Comparison of ENCODE assay signal across 12 cellular contexts in genomic region chr14:22820731-22821130, GRCh38. TPM values are rescaled to one million over a fixed set of nuclear protein-coding genes. Genes with fewer than 3 reads are reported as not detected.
DNase-seq lines count a peak whose midpoint lies in the region; ATAC-seq, FAIRE-seq and TF ChIP-seq lines count a peak whose summit lies in the region.
"Had no signal": no experiment of that assay in that cellular context is flagged by ENCODE, and none has a peak within 500 bp of the region (broad histone marks: within the 10 kb centered on the region; RNA-seq: fewer than 3 reads in every experiment).

No MANE protein-coding gene starts in this region.

- DNase-seq in HepG2 (ENCODE audit: low spot score) (no peak), right lobe of liver (no peak), activated B cell treated with CpG ODN at 0.5 μM for 24 hours (no peak), kidney tubule cell (ENCODE audit: low spot score) (peak; percentile 71), upper lobe of right lung (peak; percentile 7), immature natural killer cell (no peak), C1 segment of cervical spinal cord (lab: John Stamatoyannopoulos, UW) (no peak)
- DNase-seq: activated CD8-positive, alpha-beta memory T cell treated with anti-CD3 and anti-CD28 coated beads, Interleukin-2, amount 50 U/mL, for 48 hours; activated naive CD4-positive, alpha-beta T cell treated with anti-CD3 and anti-CD28 coated beads, Interleukin-2, amount 50 U/mL, for 16 hours; stimulated activated CD4-positive, alpha-beta T cell treated with anti-CD3 and anti-CD28 coated beads, Interleukin-15, amount 100 ng/mL, for 24 hours had no signal

- BruUV-seq in HepG2 (replicated peaks; lab: Mats Ljungman, UMichigan), result no TSS peak

- no peaks in the 10 kb centered on the region for H3K79me2 ChIP-seq in HepG2 (ENCODE audit: insufficient read depth, low read length)

- no peak for TF ChIP-seq RAD21 in HepG2 (CRISPR knock-in tag; IDR thresholded peaks at IDR 0.05)

- H3K4me1 Mint-ChIP-seq in activated B cell treated with CpG ODN at 0.5 μM for 24 hours (peaks cover 68% of the 10 kb centered on the region), immature natural killer cell (peaks cover 9% of the 10 kb centered on the region in 2 donors)

- POLR2A ChIA-PET in HepG2 (lab: Yijun Ruan, JAX), result interaction anchor here (0.9 to 3.5 kb wide), 13 partner anchors 8 to 231 kb away, joined by 3 to 29 read pairs (median 6); partner anchors contain the start of genes ABHD4, DAD1, LRP10 and MMP14
- POLR2A ChIA-PET in activated B cell treated with CpG ODN at 0.5 μM for 24 hours (lab: Charles Lee), result interaction anchor here (0.6 to 5.1 kb wide), 6 partner anchors 8 to 108 kb away, joined by 3 to 73 read pairs (median 14); partner anchors contain the start of genes MRPL52, OXA1L and SLC7A7

- no peaks in the 10 kb centered on the region for H3K36me3 ChIP-seq in HepG2 (replicated peaks in 1 of 2; ENCODE audit: control insufficient read depth in 1 of 2, insufficient read depth in 2 of 2, low read length in 2 of 2)
- no peaks in the 10 kb centered on the region for H3K36me3 ChIP-seq in right lobe of liver
- H3K36me3 ChIP-seq in upper lobe of right lung, result no peaks in the 10 kb centered on the region

- H3K4me1 ChIP-seq in HepG2 (ENCODE audit: insufficient read depth, low read length) (peaks cover 72% of the 10 kb centered on the region), right lobe of liver (peaks cover 0 to 13% (median 0%) of the 10 kb centered on the region in 4 donors), upper lobe of right lung (peaks cover 43% of the 10 kb centered on the region)

- H3K4me3 ChIP-seq in HepG2 (replicated peaks in 1 of 3; ENCODE audit: insufficient read depth in 1 of 3, low read depth in 2 of 3, low read length in 3 of 3), result 0 out of 6 replicates have a peak overlapping the region, but pooled peaks of 1 of the 3 experiments have one; percentile 30
- no peak overlapping the region for H3K4me3 ChIP-seq in right lobe of liver
- no peak overlapping the region for H3K4me3 ChIP-seq in upper lobe of right lung

- ATAC-seq in HepG2, result no peak
- no peak for ATAC-seq in right lobe of liver
- no peak for ATAC-seq in activated B cell treated with CpG ODN at 0.5 μM for 24 hours (ENCODE audit: low read depth)
- ATAC-seq in upper lobe of right lung, result no peak
- ATAC-seq in HG02840 (IDR thresholded peaks at IDR 0.05; ENCODE audit: low FRiP score, unreplicated experiment), result no peak

- H3K36me3 Mint-ChIP-seq in activated B cell treated with CpG ODN at 0.5 μM for 24 hours (ENCODE audit: low read depth) (no peaks in the 10 kb centered on the region), immature natural killer cell (no peaks in the 10 kb centered on the region)

- no peak for FAIRE-seq in HepG2 (lab: Jason Lieb, UNC)

- H3K27ac Mint-ChIP-seq in activated B cell treated with CpG ODN at 0.5 μM for 24 hours (peak overlapping the region; percentile 92), immature natural killer cell (no peak overlapping the region)

- H3K4me2 ChIP-seq in HepG2 (ENCODE audit: low read depth, low read length), result peak overlapping the region; percentile 60

- H3K27me3 ChIP-seq in HepG2 (ENCODE audit: control insufficient read depth in 1 of 2, insufficient read depth in 2 of 2, low read length in 2 of 2), result 0 out of 5 replicates have a peak, but pooled peaks cover 0 to 3% of the 10 kb centered on the region in 2 experiments
- H3K27me3 ChIP-seq in right lobe of liver, result no peaks in the 10 kb centered on the region
- no peaks in the 10 kb centered on the region for H3K27me3 ChIP-seq in upper lobe of right lung

- no peaks in the 10 kb centered on the region for H4K20me1 ChIP-seq in HepG2 (ENCODE audit: insufficient read depth, low read length)

- TF ChIP-seq EP300 in HepG2 (IDR thresholded peaks at IDR 0.05; ENCODE audit: low read depth in 2 of 2, low read length in 2 of 2) (no peak), HepG2 (CRISPR knock-in tag; IDR thresholded peaks at IDR 0.05; ENCODE audit: borderline replicate concordance) (no peak)

- CTCF ChIA-PET in HepG2 (lab: Yijun Ruan, JAX; ENCODE audit: low intra/inter-chr PET ratio, low total read pairs) (interaction anchor here (1.0 to 6.1 kb wide), 2 partner anchors 32 to 263 kb away, joined by 4 to 141 read pairs; no protein-coding TSS in a partner anchor), activated B cell treated with CpG ODN at 0.5 μM for 24 hours (lab: Charles Lee) (interaction anchor here (1.1 to 3.6 kb wide), 2 partner anchors 32 to 72 kb away, joined by 3 to 23 read pairs; no protein-coding TSS in a partner anchor)

- H3K9me3 ChIP-seq in HepG2 (ENCODE audit: low read length) (no peaks in the 10 kb centered on the region), right lobe of liver (no peaks in the 10 kb centered on the region), upper lobe of right lung (no peaks in the 10 kb centered on the region)

- H2AFZ ChIP-seq in HepG2 (ENCODE audit: low read length), result no peak overlapping the region

- H3K27ac ChIP-seq in HepG2 (ENCODE audit: extremely low read length, insufficient read depth, low read length), result no peak overlapping the region
- no peak overlapping the region for H3K27ac ChIP-seq in right lobe of liver
- H3K27ac ChIP-seq in upper lobe of right lung, result peak overlapping the region; percentile 47
- H3K27ac ChIP-seq: VCaP had no signal

- no peaks in the 10 kb centered on the region for H3K9me3 Mint-ChIP-seq in activated B cell treated with CpG ODN at 0.5 μM for 24 hours
- peaks cover 0 to 1% (median 0%) of the 10 kb centered on the region in 6 donors for H3K9me3 Mint-ChIP-seq in immature natural killer cell

- H3K4me3 Mint-ChIP-seq in activated B cell treated with CpG ODN at 0.5 μM for 24 hours (no peak overlapping the region), immature natural killer cell (no peak overlapping the region)

- TF ChIP-seq CTCF in HepG2 (CRISPR knock-in tag; IDR thresholded peaks at IDR 0.05) (no peak), right lobe of liver (IDR thresholded peaks at IDR 0.05) (no peak), activated B cell treated with CpG ODN at 0.5 μM for 24 hours (IDR thresholded peaks at IDR 0.05) (no peak), upper lobe of right lung (IDR thresholded peaks at IDR 0.05) (no peak)

- in situ Hi-C loops in HepG2 (cut with HindIII; ENCODE audit: extremely low pct_ligation_motif_present, low pct_unique_long_range_greater_than_20kb), result loop anchor here (5.0 kb wide), 1 partner anchor 82 kb away; no protein-coding TSS in a partner anchor

- H3K27me3 Mint-ChIP-seq in activated B cell treated with CpG ODN at 0.5 μM for 24 hours (no peaks in the 10 kb centered on the region), immature natural killer cell (ENCODE audit: low read depth in 3 of 3) (peaks cover 13 to 27% (median 16%) of the 10 kb centered on the region in 3 donors)

- intact Hi-C loops in HepG2 (cut with micrococcal nuclease; ENCODE audit: unreplicated experiment), result loop anchor here (1.0 to 2.0 kb wide), 2 partner anchors 80 to 264 kb away; no protein-coding TSS in a partner anchor
- intact Hi-C loops in right lobe of liver (cut with DNase I), result no loop called here
- intact Hi-C loops in activated B cell treated with CpG ODN at 0.5 μM for 24 hours (cut with micrococcal nuclease), result loop anchor here (5.0 kb wide), 1 partner anchor 67 kb away; no protein-coding TSS in a partner anchor
- intact Hi-C loops in upper lobe of right lung (cut with DNase I), result loop anchor here (5.0 kb wide), 1 partner anchor 37 kb away; no protein-coding TSS in a partner anchor

- H3K9ac ChIP-seq in HepG2 (ENCODE audit: insufficient read depth, low read depth, low read length), result no peak overlapping the region

- 0% methylated on average over 1 of the region's 1 CpG for WGBS in HepG2 (ENCODE audit: low lambda C conversion rate)
- WGBS in right lobe of liver (ENCODE audit: insufficient coverage, low coverage, low lambda C conversion rate, missing lambda C conversion rate), result 71% methylated on average over 1 of the region's 1 CpG

- no peak for TF ChIP-seq POLR2A in HepG2 (IDR thresholded peaks at IDR 0.05; ENCODE audit: insufficient read depth in 1 of 2, low read depth in 2 of 2, low read length in 2 of 2)
- TF ChIP-seq POLR2A in right lobe of liver (IDR thresholded peaks at IDR 0.05), result no peak

RNA-seq across cellular contexts. Expression of gene SLC7A7, which starts 5.5 kb away (rescaled TPM):
- total RNA-seq in HepG2 (2016; rRNA removed; fragmentation: Illumina TruSeq; extraction: Trizol), result 0.07 and 0.13 TPM in 2 replicates
- not detected in 2 replicates for total RNA-seq in HepG2 (2016; cell fraction: cytosol; rRNA removed; fragmentation: Illumina TruSeq; extraction: Trizol; ENCODE audit: low read depth)
- 0.17 TPM in 1 of 2 replicates, not detected in the other for total RNA-seq in HepG2 (2016; cell fraction: insoluble cytoplasmic fraction; rRNA removed; fragmentation: Illumina TruSeq; extraction: Trizol)
- total RNA-seq in HepG2 (2016; cell fraction: membrane; rRNA removed; fragmentation: Illumina TruSeq; extraction: Trizol), result 0.10 and 0.15 TPM in 2 replicates
- 0.38 TPM in 1 of 2 replicates, not detected in the other for total RNA-seq in HepG2 (2016; cell fraction: nucleus; rRNA removed; fragmentation: Illumina TruSeq; extraction: Trizol)
- polyA plus RNA-seq in HepG2 (2011; rRNA removed), result 0.63 and 1.1 TPM in 2 replicates
- 0.94 and 1.3 TPM in 2 replicates for polyA plus RNA-seq in HepG2 (2011; cell fraction: cytosol; rRNA removed)
- polyA plus RNA-seq in HepG2 (2011; cell fraction: nucleus; rRNA removed), result 2.3 and 2.5 TPM in 2 replicates
- polyA plus RNA-seq in HepG2 (2012), result 1.3 and 1.7 TPM in 2 replicates
- not detected in 2 replicates for polyA plus RNA-seq in HepG2 (2016; cell fraction: cytosol; fragmentation: Illumina TruSeq; extraction: Trizol; ENCODE audit: low read depth)
- 0.19 and 0.40 TPM in 2 replicates for polyA plus RNA-seq in HepG2 (2016; cell fraction: insoluble cytoplasmic fraction; fragmentation: Illumina TruSeq; extraction: Trizol; ENCODE audit: low read depth)
- polyA plus RNA-seq in HepG2 (2016; cell fraction: membrane; fragmentation: Illumina TruSeq; extraction: Trizol; ENCODE audit: low read depth), result 0.23 and 0.27 TPM in 2 replicates
- not detected in 2 replicates for polyA plus RNA-seq in HepG2 (2016; cell fraction: nucleus; fragmentation: Illumina TruSeq; extraction: Trizol; ENCODE audit: insufficient read depth, low read depth)
- 1.2 and 3.2 TPM in 2 replicates for polyA minus RNA-seq in HepG2 (2011; rRNA and poly(A)+ RNA removed; ENCODE audit: low replicate concordance)
- 0.44 TPM in 1 of 2 replicates, not detected in the other for polyA minus RNA-seq in HepG2 (2011; cell fraction: cytosol; rRNA and poly(A)+ RNA removed)
- polyA minus RNA-seq in HepG2 (2011; cell fraction: nucleus; rRNA and poly(A)+ RNA removed), result 0.50 and 0.90 TPM in 2 replicates
- total RNA-seq in right lobe of liver, result 10 to 100 TPM in 2 of 6 experiments, 1 to 10 TPM in 4; 6.2 to 11.4 (median 7.3) TPM
- total RNA-seq in activated B cell treated with CpG ODN at 0.5 μM for 24 hours, result 30.8 and 33.7 TPM in 2 replicates
- total RNA-seq in upper lobe of right lung, result 84.4 TPM
- 1 to 10 TPM in 2 of 3 donors, under 1 TPM in 1; 0.67 to 5.8 (median 1.1) TPM for polyA plus RNA-seq in immature natural killer cell

RNA-seq across cellular contexts. Expression of gene MRPL52, which starts 9.0 kb away (rescaled TPM):
- total RNA-seq in HepG2 (2016; rRNA removed; fragmentation: Illumina TruSeq; extraction: Trizol), result 329 and 420 TPM in 2 replicates
- total RNA-seq in HepG2 (2016; cell fraction: cytosol; rRNA removed; fragmentation: Illumina TruSeq; extraction: Trizol; ENCODE audit: low read depth), result 142 and 155 TPM in 2 replicates
- total RNA-seq in HepG2 (2016; cell fraction: insoluble cytoplasmic fraction; rRNA removed; fragmentation: Illumina TruSeq; extraction: Trizol), result 341 and 464 TPM in 2 replicates
- 156 and 160 TPM in 2 replicates for total RNA-seq in HepG2 (2016; cell fraction: membrane; rRNA removed; fragmentation: Illumina TruSeq; extraction: Trizol)
- 109 and 136 TPM in 2 replicates for total RNA-seq in HepG2 (2016; cell fraction: nucleus; rRNA removed; fragmentation: Illumina TruSeq; extraction: Trizol)
- 118 and 123 TPM in 2 replicates for polyA plus RNA-seq in HepG2 (2011; rRNA removed)
- polyA plus RNA-seq in HepG2 (2011; cell fraction: cytosol; rRNA removed), result 96.8 and 121 TPM in 2 replicates
- 57.8 and 65.3 TPM in 2 replicates for polyA plus RNA-seq in HepG2 (2011; cell fraction: nucleus; rRNA removed)
- 191 and 236 TPM in 2 replicates for polyA plus RNA-seq in HepG2 (2012)
- polyA plus RNA-seq in HepG2 (2016; cell fraction: cytosol; fragmentation: Illumina TruSeq; extraction: Trizol; ENCODE audit: low read depth), result 177 and 226 TPM in 2 replicates
- polyA plus RNA-seq in HepG2 (2016; cell fraction: insoluble cytoplasmic fraction; fragmentation: Illumina TruSeq; extraction: Trizol; ENCODE audit: low read depth), result 443 and 518 TPM in 2 replicates
- polyA plus RNA-seq in HepG2 (2016; cell fraction: membrane; fragmentation: Illumina TruSeq; extraction: Trizol; ENCODE audit: low read depth), result 154 and 175 TPM in 2 replicates
- 256 and 271 TPM in 2 replicates for polyA plus RNA-seq in HepG2 (2016; cell fraction: nucleus; fragmentation: Illumina TruSeq; extraction: Trizol; ENCODE audit: insufficient read depth, low read depth)
- polyA minus RNA-seq in HepG2 (2011; rRNA and poly(A)+ RNA removed; ENCODE audit: low replicate concordance), result 17.7 and 30.4 TPM in 2 replicates
- polyA minus RNA-seq in HepG2 (2011; cell fraction: cytosol; rRNA and poly(A)+ RNA removed), result 72.9 and 76.8 TPM in 2 replicates
- 33.7 and 36.6 TPM in 2 replicates for polyA minus RNA-seq in HepG2 (2011; cell fraction: nucleus; rRNA and poly(A)+ RNA removed)
- 10 to 100 TPM; 42.0 to 96.6 (median 47.6) TPM for total RNA-seq in right lobe of liver
- 142 and 150 TPM in 2 replicates for total RNA-seq in activated B cell treated with CpG ODN at 0.5 μM for 24 hours
- total RNA-seq in upper lobe of right lung, result 58.4 TPM
- polyA plus RNA-seq in immature natural killer cell, result 100 to 1,000 TPM in 2 of 3 donors, 10 to 100 TPM in 1; 56.8 to 188 (median 147) TPM

RNA-seq across cellular contexts. Expression of gene MMP14, which starts 15.7 kb away (rescaled TPM):
- total RNA-seq in HepG2 (2016; rRNA removed; fragmentation: Illumina TruSeq; extraction: Trizol), result 1.6 and 5.2 TPM in 2 replicates
- total RNA-seq in HepG2 (2016; cell fraction: cytosol; rRNA removed; fragmentation: Illumina TruSeq; extraction: Trizol; ENCODE audit: low read depth), result 0.20 and 0.44 TPM in 2 replicates
- total RNA-seq in HepG2 (2016; cell fraction: insoluble cytoplasmic fraction; rRNA removed; fragmentation: Illumina TruSeq; extraction: Trizol), result 2.1 and 5.2 TPM in 2 replicates
- total RNA-seq in HepG2 (2016; cell fraction: membrane; rRNA removed; fragmentation: Illumina TruSeq; extraction: Trizol), result 0.71 and 0.79 TPM in 2 replicates
- 4.6 and 5.5 TPM in 2 replicates for total RNA-seq in HepG2 (2016; cell fraction: nucleus; rRNA removed; fragmentation: Illumina TruSeq; extraction: Trizol)
- 9.8 and 11.3 TPM in 2 replicates for polyA plus RNA-seq in HepG2 (2011; rRNA removed)
- 5.8 and 6.5 TPM in 2 replicates for polyA plus RNA-seq in HepG2 (2011; cell fraction: cytosol; rRNA removed)
- 25.6 and 29.7 TPM in 2 replicates for polyA plus RNA-seq in HepG2 (2011; cell fraction: nucleus; rRNA removed)
- polyA plus RNA-seq in HepG2 (2012), result 4.8 and 11.1 TPM in 2 replicates
- 0.14 and 0.26 TPM in 2 replicates for polyA plus RNA-seq in HepG2 (2016; cell fraction: cytosol; fragmentation: Illumina TruSeq; extraction: Trizol; ENCODE audit: low read depth)
- polyA plus RNA-seq in HepG2 (2016; cell fraction: insoluble cytoplasmic fraction; fragmentation: Illumina TruSeq; extraction: Trizol; ENCODE audit: low read depth), result 1.7 and 2.1 TPM in 2 replicates
- 0.27 and 0.44 TPM in 2 replicates for polyA plus RNA-seq in HepG2 (2016; cell fraction: membrane; fragmentation: Illumina TruSeq; extraction: Trizol; ENCODE audit: low read depth)
- 9.4 and 10.2 TPM in 2 replicates for polyA plus RNA-seq in HepG2 (2016; cell fraction: nucleus; fragmentation: Illumina TruSeq; extraction: Trizol; ENCODE audit: insufficient read depth, low read depth)
- polyA minus RNA-seq in HepG2 (2011; rRNA and poly(A)+ RNA removed; ENCODE audit: low replicate concordance), result 1.4 and 12.3 TPM in 2 replicates
- polyA minus RNA-seq in HepG2 (2011; cell fraction: cytosol; rRNA and poly(A)+ RNA removed), result 2.5 and 3.8 TPM in 2 replicates
- polyA minus RNA-seq in HepG2 (2011; cell fraction: nucleus; rRNA and poly(A)+ RNA removed), result 4.5 and 4.8 TPM in 2 replicates
- 10 to 100 TPM in 4 of 6 experiments, 1 to 10 TPM in 2; 8.7 to 26.0 (median 12.8) TPM for total RNA-seq in right lobe of liver
- total RNA-seq in activated B cell treated with CpG ODN at 0.5 μM for 24 hours, result 3.4 and 4.1 TPM in 2 replicates
- total RNA-seq in upper lobe of right lung, result 149 TPM
- polyA plus RNA-seq in immature natural killer cell, result not detected

RNA-seq across cellular contexts. Expression of gene LRP10, which starts 50.8 kb away (rescaled TPM):
- 8.6 and 16.9 TPM in 2 replicates for total RNA-seq in HepG2 (2016; rRNA removed; fragmentation: Illumina TruSeq; extraction: Trizol)
- 4.6 and 5.4 TPM in 2 replicates for total RNA-seq in HepG2 (2016; cell fraction: cytosol; rRNA removed; fragmentation: Illumina TruSeq; extraction: Trizol; ENCODE audit: low read depth)
- total RNA-seq in HepG2 (2016; cell fraction: insoluble cytoplasmic fraction; rRNA removed; fragmentation: Illumina TruSeq; extraction: Trizol), result 8.2 and 17.2 TPM in 2 replicates
- 13.8 and 15.6 TPM in 2 replicates for total RNA-seq in HepG2 (2016; cell fraction: membrane; rRNA removed; fragmentation: Illumina TruSeq; extraction: Trizol)
- total RNA-seq in HepG2 (2016; cell fraction: nucleus; rRNA removed; fragmentation: Illumina TruSeq; extraction: Trizol), result 15.9 and 21.6 TPM in 2 replicates
- polyA plus RNA-seq in HepG2 (2011; rRNA removed), result 45.2 and 80.6 TPM in 2 replicates
- 49.4 and 54.8 TPM in 2 replicates for polyA plus RNA-seq in HepG2 (2011; cell fraction: cytosol; rRNA removed)
- polyA plus RNA-seq in HepG2 (2011; cell fraction: nucleus; rRNA removed), result 70.7 and 85.9 TPM in 2 replicates
- polyA plus RNA-seq in HepG2 (2012), result 45.8 and 84.6 TPM in 2 replicates
- polyA plus RNA-seq in HepG2 (2016; cell fraction: cytosol; fragmentation: Illumina TruSeq; extraction: Trizol; ENCODE audit: low read depth), result 6.5 and 7.4 TPM in 2 replicates
- 8.2 and 10.9 TPM in 2 replicates for polyA plus RNA-seq in HepG2 (2016; cell fraction: insoluble cytoplasmic fraction; fragmentation: Illumina TruSeq; extraction: Trizol; ENCODE audit: low read depth)
- 11.6 and 13.0 TPM in 2 replicates for polyA plus RNA-seq in HepG2 (2016; cell fraction: membrane; fragmentation: Illumina TruSeq; extraction: Trizol; ENCODE audit: low read depth)
- polyA plus RNA-seq in HepG2 (2016; cell fraction: nucleus; fragmentation: Illumina TruSeq; extraction: Trizol; ENCODE audit: insufficient read depth, low read depth), result 22.9 and 23.5 TPM in 2 replicates
- polyA minus RNA-seq in HepG2 (2011; rRNA and poly(A)+ RNA removed; ENCODE audit: low replicate concordance), result 73.0 and 241 TPM in 2 replicates
- polyA minus RNA-seq in HepG2 (2011; cell fraction: cytosol; rRNA and poly(A)+ RNA removed), result 55.0 and 77.3 TPM in 2 replicates
- polyA minus RNA-seq in HepG2 (2011; cell fraction: nucleus; rRNA and poly(A)+ RNA removed), result 23.4 and 37.7 TPM in 2 replicates
- 10 to 100 TPM; 31.0 to 54.5 (median 44.6) TPM for total RNA-seq in right lobe of liver
- total RNA-seq in activated B cell treated with CpG ODN at 0.5 μM for 24 hours, result 83.2 and 83.3 TPM in 2 replicates
- total RNA-seq in upper lobe of right lung, result 142 TPM
- 100 to 1,000 TPM in 2 of 3 donors, 10 to 100 TPM in 1; 74.6 to 146 (median 136) TPM for polyA plus RNA-seq in immature natural killer cell

RNA-seq across cellular contexts. Expression of gene OXA1L, which starts 54.2 kb away (rescaled TPM):
- total RNA-seq in HepG2 (2016; rRNA removed; fragmentation: Illumina TruSeq; extraction: Trizol) (216 and 230 TPM in 2 replicates), right lobe of liver (10 to 100 TPM; 64.3 to 80.1 (median 72.3) TPM), activated B cell treated with CpG ODN at 0.5 μM for 24 hours (174 and 190 TPM in 2 replicates), upper lobe of right lung (105 TPM)
- 92.0 and 105 TPM in 2 replicates for total RNA-seq in HepG2 (2016; cell fraction: cytosol; rRNA removed; fragmentation: Illumina TruSeq; extraction: Trizol; ENCODE audit: low read depth)
- total RNA-seq in HepG2 (2016; cell fraction: insoluble cytoplasmic fraction; rRNA removed; fragmentation: Illumina TruSeq; extraction: Trizol), result 222 and 225 TPM in 2 replicates
- total RNA-seq in HepG2 (2016; cell fraction: membrane; rRNA removed; fragmentation: Illumina TruSeq; extraction: Trizol), result 260 and 273 TPM in 2 replicates
- total RNA-seq in HepG2 (2016; cell fraction: nucleus; rRNA removed; fragmentation: Illumina TruSeq; extraction: Trizol), result 197 and 215 TPM in 2 replicates
- polyA plus RNA-seq in HepG2 (2011; rRNA removed) (559 and 589 TPM in 2 replicates), immature natural killer cell (10 to 100 TPM; 27.9 to 48.5 (median 44.0) TPM)
- polyA plus RNA-seq in HepG2 (2011; cell fraction: cytosol; rRNA removed), result 516 and 523 TPM in 2 replicates
- 726 and 748 TPM in 2 replicates for polyA plus RNA-seq in HepG2 (2011; cell fraction: nucleus; rRNA removed)
- polyA plus RNA-seq in HepG2 (2012), result 375 and 450 TPM in 2 replicates
- polyA plus RNA-seq in HepG2 (2016; cell fraction: cytosol; fragmentation: Illumina TruSeq; extraction: Trizol; ENCODE audit: low read depth), result 179 and 202 TPM in 2 replicates
- polyA plus RNA-seq in HepG2 (2016; cell fraction: insoluble cytoplasmic fraction; fragmentation: Illumina TruSeq; extraction: Trizol; ENCODE audit: low read depth), result 319 and 338 TPM in 2 replicates
- 363 and 438 TPM in 2 replicates for polyA plus RNA-seq in HepG2 (2016; cell fraction: membrane; fragmentation: Illumina TruSeq; extraction: Trizol; ENCODE audit: low read depth)
- 462 and 464 TPM in 2 replicates for polyA plus RNA-seq in HepG2 (2016; cell fraction: nucleus; fragmentation: Illumina TruSeq; extraction: Trizol; ENCODE audit: insufficient read depth, low read depth)
- polyA minus RNA-seq in HepG2 (2011; rRNA and poly(A)+ RNA removed; ENCODE audit: low replicate concordance), result 284 and 598 TPM in 2 replicates
- 252 and 275 TPM in 2 replicates for polyA minus RNA-seq in HepG2 (2011; cell fraction: cytosol; rRNA and poly(A)+ RNA removed)
- 335 and 404 TPM in 2 replicates for polyA minus RNA-seq in HepG2 (2011; cell fraction: nucleus; rRNA and poly(A)+ RNA removed)

Comparison
In these comparisons a context has a peak if more than half of its experiments do, and no peak if none do; other contexts are left out.
1. intact Hi-C loops: an anchor here in HepG2 (1.0 to 2.0 kb wide), activated B cell treated with CpG ODN at 0.5 μM for 24 hours (5.0 kb wide) and upper lobe of right lung (5.0 kb wide); none called in right lobe of liver.
2. DNase-seq: peak in kidney tubule cell (single experiment) and upper lobe of right lung (single experiment); none in HepG2 (single experiment), right lobe of liver (0 of 3), activated B cell treated with CpG ODN at 0.5 μM for 24 hours (single experiment), immature natural killer cell (0 of 3) and C1 segment of cervical spinal cord (0 of 14).